Comparison of ENCODE assay signal across 15 cellular contexts in the genomic region with DNA sequence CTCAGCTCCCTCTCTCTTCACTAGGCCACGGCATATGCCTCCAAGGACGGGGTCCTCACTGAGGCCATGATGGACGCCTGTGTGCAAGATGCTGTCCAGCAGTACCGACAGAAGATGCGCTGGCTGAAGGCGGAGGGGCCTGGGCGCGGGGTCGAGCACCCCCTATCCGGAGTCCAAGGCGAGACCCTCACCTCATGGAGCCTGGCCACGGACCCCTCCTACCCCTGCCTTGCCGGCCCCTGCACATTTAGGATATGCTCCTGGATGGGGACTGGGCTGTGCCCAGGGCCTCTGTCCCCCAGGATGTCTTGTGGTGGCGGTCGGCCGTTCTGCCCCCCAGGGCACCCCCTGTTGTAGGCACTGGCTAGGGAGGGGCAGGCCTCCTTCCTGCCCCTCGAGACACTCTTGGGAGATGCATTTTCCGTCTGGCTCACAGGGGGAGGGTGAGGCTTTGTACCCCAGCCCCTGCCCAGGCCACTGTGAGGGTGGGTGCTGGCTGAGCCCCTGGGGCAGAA. TPM values are rescaled to one million over a fixed set of nuclear protein-coding genes. Genes with fewer than 3 reads are reported as not detected.
DNase-seq lines count a peak whose midpoint lies in the region; ATAC-seq, FAIRE-seq and TF ChIP-seq lines count a peak whose summit lies in the region.
"Not testable (repeated sequence)": the region's sequence is repeated elsewhere in the genome, so short reads cannot be mapped to it uniquely, and the experiment has no call there.
"Had no signal": no experiment of that assay in that cellular context is flagged by ENCODE, and none has a peak within 500 bp of the region (broad histone marks: within the 10 kb centered on the region; RNA-seq: fewer than 3 reads in every experiment).

No MANE protein-coding gene starts in this region.

- in situ Hi-C loops in HepG2 (cut with HindIII; ENCODE audit: extremely low pct_ligation_motif_present, low pct_unique_long_range_greater_than_20kb) = not testable (repeated sequence)

- not testable (repeated sequence) for H3K27me3 ChIP-seq in body of pancreas; heart left ventricle; HepG2 (ENCODE audit: control insufficient read depth in 1 of 2, insufficient read depth in 2 of 2, low read length in 2 of 2); osteoblast (ENCODE audit: insufficient read depth, low read length)

- H3K4me3 ChIP-seq in body of pancreas; heart left ventricle; HepG2 (replicated peaks in 1 of 3; ENCODE audit: insufficient read depth in 1 of 3, low read depth in 2 of 3, low read length in 3 of 3); osteoblast (ENCODE audit: insufficient read depth, low read length): not testable (repeated sequence)

- H4K20me1 ChIP-seq in HepG2 (ENCODE audit: insufficient read depth, low read length); osteoblast (ENCODE audit: insufficient read depth, low read length): not testable (repeated sequence)

- peak; percentile 11 for DNase-seq in 8988T
- DNase-seq in GM20000 (ENCODE audit: low spot score) = peak; percentile 5
- DNase-seq in T-helper 17 cell; body of pancreas; heart left ventricle; HepG2 (ENCODE audit: low spot score); stimulated activated naive B cell treated with anti-CD40 and anti-IgM and Interleukin-4, amounts not matched to agents 10 μg/mL and 1 μg/mL and 100 μg/mL, for 72 hours: not testable (repeated sequence)
- peak; percentile 69 for DNase-seq in osteoblast (ENCODE audit: insufficient read length, low spot score, missing footprints)

- H3K9me3 Mint-ChIP-seq in stimulated activated naive B cell treated with anti-CD40 and anti-IgM and Interleukin-4, amounts not matched to agents 10 μg/mL and 1 μg/mL and 100 μg/mL, for 72 hours = not testable (repeated sequence)

- not testable (repeated sequence) for TF ChIP-seq POLR2A in body of pancreas (IDR thresholded peaks at IDR 0.05); heart left ventricle (IDR thresholded peaks at IDR 0.05)
- TF ChIP-seq POLR2A in HepG2 (IDR thresholded peaks at IDR 0.05; ENCODE audit: insufficient read depth in 1 of 2, low read depth in 2 of 2, low read length in 2 of 2) = 0 out of 4 replicates have a peak, but pooled peaks of 1 of the 2 experiments have one; percentile 14

- H3K36me3 Mint-ChIP-seq in T-helper 17 cell (ENCODE audit: low read depth) = not testable (repeated sequence)
- peaks cover 32 to 43% of the 10 kb centered on the region in 2 donors for H3K36me3 Mint-ChIP-seq in stimulated activated naive B cell treated with anti-CD40 and anti-IgM and Interleukin-4, amounts not matched to agents 10 μg/mL and 1 μg/mL and 100 μg/mL, for 72 hours

- not testable (repeated sequence) for H3K79me2 ChIP-seq in HepG2 (ENCODE audit: insufficient read depth, low read length); osteoblast (ENCODE audit: insufficient read depth, low read length)

- H3K27ac Mint-ChIP-seq in T-helper 17 cell = not testable (repeated sequence)
- peak overlapping the region; percentile 37 for H3K27ac Mint-ChIP-seq in stimulated activated naive B cell treated with anti-CD40 and anti-IgM and Interleukin-4, amounts not matched to agents 10 μg/mL and 1 μg/mL and 100 μg/mL, for 72 hours

- H3K4me2 ChIP-seq in HepG2 (ENCODE audit: low read depth, low read length); osteoblast (ENCODE audit: insufficient read depth, low read length): not testable (repeated sequence)

- not testable (repeated sequence) for H2AFZ ChIP-seq in HepG2 (ENCODE audit: low read length); osteoblast (ENCODE audit: low read length)

- BruUV-seq in HepG2 (replicated peaks; lab: Mats Ljungman, UMichigan) = not testable (repeated sequence)

- not testable (repeated sequence) for TF ChIP-seq CTCF in GM20000 (IDR thresholded peaks at IDR 0.05; ENCODE audit: extremely low read depth, missing control alignments); body of pancreas (IDR thresholded peaks at IDR 0.05); heart left ventricle (IDR thresholded peaks at IDR 0.05); HepG2 (CRISPR knock-in tag; IDR thresholded peaks at IDR 0.05); osteoblast (IDR thresholded peaks at IDR 0.05; ENCODE audit: extremely low read depth, low read depth, low read length)

- POLR2A ChIA-PET in HepG2 (lab: Yijun Ruan, JAX) = not testable (repeated sequence)

- H3K27me3 Mint-ChIP-seq in T-helper 17 cell; stimulated activated naive B cell treated with anti-CD40 and anti-IgM and Interleukin-4, amounts not matched to agents 10 μg/mL and 1 μg/mL and 100 μg/mL, for 72 hours: not testable (repeated sequence)

- H3K9ac ChIP-seq in HepG2 (ENCODE audit: insufficient read depth, low read depth, low read length) = not testable (repeated sequence)

- TF ChIP-seq RAD21 in HepG2 (CRISPR knock-in tag; IDR thresholded peaks at IDR 0.05) = not testable (repeated sequence)

- H3K27ac ChIP-seq in body of pancreas; heart left ventricle; HepG2 (ENCODE audit: extremely low read length, insufficient read depth, low read length); osteoblast (ENCODE audit: low read depth, low read length): not testable (repeated sequence)

- H3K9me3 ChIP-seq in T-helper 17 cell (ENCODE audit: control insufficient read depth, low read length, poor library complexity, severe bottlenecking); body of pancreas; HepG2 (ENCODE audit: low read length); osteoblast (ENCODE audit: low read depth, low read length): not testable (repeated sequence)
- H3K9me3 ChIP-seq in heart left ventricle = peaks cover 0 to 25% (median 8%) of the 10 kb centered on the region in 12 donors

- WGBS in body of pancreas, 2 donors = 92 to 93% methylated on average over 6 to 15 of the region's 18 CpGs
- WGBS in heart left ventricle, 4 donors = 83 to 92% (median 90%) methylated on average over 13 to 18 of the region's 18 CpGs
- WGBS in HepG2 (ENCODE audit: low lambda C conversion rate) = 96% methylated on average over 16 of the region's 18 CpGs

- H3K4me3 Mint-ChIP-seq in T-helper 17 cell; stimulated activated naive B cell treated with anti-CD40 and anti-IgM and Interleukin-4, amounts not matched to agents 10 μg/mL and 1 μg/mL and 100 μg/mL, for 72 hours: not testable (repeated sequence)

- FAIRE-seq in HepG2 (lab: Jason Lieb, UNC) = not testable (repeated sequence)

- CTCF ChIA-PET in HepG2 (lab: Yijun Ruan, JAX; ENCODE audit: low intra/inter-chr PET ratio, low total read pairs) = not testable (repeated sequence)

- not testable (repeated sequence) for H3K4me1 Mint-ChIP-seq in T-helper 17 cell; stimulated activated naive B cell treated with anti-CD40 and anti-IgM and Interleukin-4, amounts not matched to agents 10 μg/mL and 1 μg/mL and 100 μg/mL, for 72 hours

- not testable (repeated sequence) for TF ChIP-seq EP300 in HepG2 (IDR thresholded peaks at IDR 0.05; ENCODE audit: low read depth in 2 of 2, low read length in 2 of 2); HepG2 (CRISPR knock-in tag; IDR thresholded peaks at IDR 0.05; ENCODE audit: borderline replicate concordance)

- not testable (repeated sequence) for H3K4me1 ChIP-seq in body of pancreas; heart left ventricle; HepG2 (ENCODE audit: insufficient read depth, low read length); osteoblast (ENCODE audit: insufficient read depth, low read length)

- peak; percentile 11 for ATAC-seq in T-helper 17 cell
- ATAC-seq in body of pancreas = peak; percentile 23
- peak in 3 of 4 donors; percentile 9 to 37 (median 21) for ATAC-seq in heart left ventricle
- peak; percentile 13 for ATAC-seq in HepG2
- ATAC-seq in stimulated activated naive B cell treated with anti-CD40 and anti-IgM and Interleukin-4, amounts not matched to agents 10 μg/mL and 1 μg/mL and 100 μg/mL, for 72 hours (replicated peaks) = peak in 1 of 2 donors; percentile 16

- H3K36me3 ChIP-seq in body of pancreas (replicated peaks in 1 of 2; ENCODE audit: insufficient read depth in 1 of 2, low read depth in 2 of 2) = not testable (repeated sequence)
- peaks cover 0 to 45% (median 31%) of the 10 kb centered on the region in 9 donors for H3K36me3 ChIP-seq in heart left ventricle
- peaks cover 9 to 23% of the 10 kb centered on the region in 2 experiments; a peak in 4 of 5 replicates for H3K36me3 ChIP-seq in HepG2 (replicated peaks in 1 of 2; ENCODE audit: control insufficient read depth in 1 of 2, insufficient read depth in 2 of 2, low read length in 2 of 2)
- peaks cover 29% of the 10 kb centered on the region for H3K36me3 ChIP-seq in osteoblast (ENCODE audit: insufficient read depth, low read length)

- intact Hi-C loops in body of pancreas (cut with DNase I) = loop anchor here (10.0 kb wide), 1 partner anchor 101 kb away; a partner anchor contains a TSS
- intact Hi-C loops in heart left ventricle (cut with DNase I) = loop anchor here in 1 of 10 donors (10.0 kb wide), 1 partner anchor 521 kb away; no protein-coding TSS in a partner anchor
- intact Hi-C loops in HepG2 (cut with micrococcal nuclease; ENCODE audit: unreplicated experiment) = not testable (repeated sequence)

RNA-seq across cellular contexts. Expression of a gene that starts 16.4 kb away (rescaled TPM):
- total RNA-seq in T-helper 17 cell (10 to 100 TPM; 20.3 to 23.3 TPM), body of pancreas (10 to 100 TPM; 15.8 to 20.8 TPM), heart left ventricle (10 to 100 TPM; 11.3 to 25.3 (median 18.1) TPM), HepG2 (2016; rRNA removed; fragmentation: Illumina TruSeq; extraction: Trizol) (33.4 and 49.0 TPM in 2 replicates), osteoblast (18.6 and 19.9 TPM in 2 replicates)
- polyA plus RNA-seq in heart left ventricle (10 to 100 TPM; 21.5 to 49.5 TPM), HepG2 (2011; rRNA removed) (10.6 and 15.5 TPM in 2 replicates)
- 18.2 and 18.9 TPM in 2 replicates for total RNA-seq in HepG2 (2016; cell fraction: cytosol; rRNA removed; fragmentation: Illumina TruSeq; extraction: Trizol; ENCODE audit: low read depth)
- total RNA-seq in HepG2 (2016; cell fraction: insoluble cytoplasmic fraction; rRNA removed; fragmentation: Illumina TruSeq; extraction: Trizol) = 27.6 and 52.7 TPM in 2 replicates
- total RNA-seq in HepG2 (2016; cell fraction: membrane; rRNA removed; fragmentation: Illumina TruSeq; extraction: Trizol) = 38.0 and 38.8 TPM in 2 replicates
- total RNA-seq in HepG2 (2016; cell fraction: nucleus; rRNA removed; fragmentation: Illumina TruSeq; extraction: Trizol) = 30.1 and 34.5 TPM in 2 replicates
- polyA plus RNA-seq in HepG2 (2011; cell fraction: cytosol; rRNA removed) = 11.1 and 18.2 TPM in 2 replicates
- 45.2 and 49.3 TPM in 2 replicates for polyA plus RNA-seq in HepG2 (2011; cell fraction: nucleus; rRNA removed)
- polyA plus RNA-seq in HepG2 (2012) = 12.6 and 17.3 TPM in 2 replicates
- polyA plus RNA-seq in HepG2 (2016; cell fraction: cytosol; fragmentation: Illumina TruSeq; extraction: Trizol; ENCODE audit: low read depth) = 19.2 and 20.9 TPM in 2 replicates
- polyA plus RNA-seq in HepG2 (2016; cell fraction: insoluble cytoplasmic fraction; fragmentation: Illumina TruSeq; extraction: Trizol; ENCODE audit: low read depth) = 33.0 and 40.7 TPM in 2 replicates
- polyA plus RNA-seq in HepG2 (2016; cell fraction: membrane; fragmentation: Illumina TruSeq; extraction: Trizol; ENCODE audit: low read depth) = 30.9 and 31.4 TPM in 2 replicates
- polyA plus RNA-seq in HepG2 (2016; cell fraction: nucleus; fragmentation: Illumina TruSeq; extraction: Trizol; ENCODE audit: insufficient read depth, low read depth) = 80.5 and 96.5 TPM in 2 replicates
- polyA minus RNA-seq in HepG2 (2011; rRNA and poly(A)+ RNA removed; ENCODE audit: low replicate concordance) = 21.9 and 37.5 TPM in 2 replicates
- 11.0 and 16.1 TPM in 2 replicates for polyA minus RNA-seq in HepG2 (2011; cell fraction: cytosol; rRNA and poly(A)+ RNA removed)
- 8.6 and 10.7 TPM in 2 replicates for polyA minus RNA-seq in HepG2 (2011; cell fraction: nucleus; rRNA and poly(A)+ RNA removed)

RNA-seq across cellular contexts. Expression of a gene that starts 24.0 kb away (rescaled TPM):
- total RNA-seq in T-helper 17 cell (10 to 100 TPM; 41.7 to 45.1 TPM), body of pancreas (10 to 100 TPM; 16.6 to 37.2 TPM), heart left ventricle (10 to 100 TPM in 2 of 9 donors, 1 to 10 TPM in 7; 2.2 to 12.1 (median 5.8) TPM), HepG2 (2016; rRNA removed; fragmentation: Illumina TruSeq; extraction: Trizol) (21.1 and 31.1 TPM in 2 replicates), osteoblast (10.6 and 14.5 TPM in 2 replicates)
- polyA plus RNA-seq in heart left ventricle (10 to 100 TPM; 11.0 to 15.6 TPM), HepG2 (2011; rRNA removed) (9.6 and 15.4 TPM in 2 replicates)
- total RNA-seq in HepG2 (2016; cell fraction: cytosol; rRNA removed; fragmentation: Illumina TruSeq; extraction: Trizol; ENCODE audit: low read depth) = 26.1 and 27.7 TPM in 2 replicates
- 19.1 and 31.9 TPM in 2 replicates for total RNA-seq in HepG2 (2016; cell fraction: insoluble cytoplasmic fraction; rRNA removed; fragmentation: Illumina TruSeq; extraction: Trizol)
- 24.8 and 25.7 TPM in 2 replicates for total RNA-seq in HepG2 (2016; cell fraction: membrane; rRNA removed; fragmentation: Illumina TruSeq; extraction: Trizol)
- total RNA-seq in HepG2 (2016; cell fraction: nucleus; rRNA removed; fragmentation: Illumina TruSeq; extraction: Trizol) = 28.8 and 34.2 TPM in 2 replicates
- polyA plus RNA-seq in HepG2 (2011; cell fraction: cytosol; rRNA removed) = 7.3 and 12.3 TPM in 2 replicates
- polyA plus RNA-seq in HepG2 (2011; cell fraction: nucleus; rRNA removed) = 82.9 and 84.6 TPM in 2 replicates
- 9.1 and 14.3 TPM in 2 replicates for polyA plus RNA-seq in HepG2 (2012)
- polyA plus RNA-seq in HepG2 (2016; cell fraction: cytosol; fragmentation: Illumina TruSeq; extraction: Trizol; ENCODE audit: low read depth) = 11.2 and 12.2 TPM in 2 replicates
- 22.1 and 23.9 TPM in 2 replicates for polyA plus RNA-seq in HepG2 (2016; cell fraction: insoluble cytoplasmic fraction; fragmentation: Illumina TruSeq; extraction: Trizol; ENCODE audit: low read depth)
- polyA plus RNA-seq in HepG2 (2016; cell fraction: membrane; fragmentation: Illumina TruSeq; extraction: Trizol; ENCODE audit: low read depth) = 16.4 and 18.0 TPM in 2 replicates
- polyA plus RNA-seq in HepG2 (2016; cell fraction: nucleus; fragmentation: Illumina TruSeq; extraction: Trizol; ENCODE audit: insufficient read depth, low read depth) = 108 and 128 TPM in 2 replicates
- 15.4 and 54.9 TPM in 2 replicates for polyA minus RNA-seq in HepG2 (2011; rRNA and poly(A)+ RNA removed; ENCODE audit: low replicate concordance)
- 8.0 and 10.3 TPM in 2 replicates for polyA minus RNA-seq in HepG2 (2011; cell fraction: cytosol; rRNA and poly(A)+ RNA removed)
- polyA minus RNA-seq in HepG2 (2011; cell fraction: nucleus; rRNA and poly(A)+ RNA removed) = 18.0 and 21.1 TPM in 2 replicates

RNA-seq across cellular contexts. Expression of a gene that starts 44.9 kb away (rescaled TPM):
- under 1 TPM in 1 of 2 donors, not detected in 1; 0.44 TPM for total RNA-seq in T-helper 17 cell
- 1 to 10 TPM; 1.0 to 3.6 TPM for total RNA-seq in body of pancreas
- 1 to 10 TPM in 8 of 9 donors, not detected in 1; 2.6 to 5.6 (median 4.2) TPM for total RNA-seq in heart left ventricle
- polyA plus RNA-seq in heart left ventricle = 10 to 100 TPM in 1 of 2 donors, 1 to 10 TPM in 1; 1.5 to 12.4 TPM
- not detected in 2 replicates for total RNA-seq in HepG2 (2016; rRNA removed; fragmentation: Illumina TruSeq; extraction: Trizol)
- total RNA-seq in HepG2 (2016; cell fraction: cytosol; rRNA removed; fragmentation: Illumina TruSeq; extraction: Trizol; ENCODE audit: low read depth) = not detected in 2 replicates
- total RNA-seq in HepG2 (2016; cell fraction: insoluble cytoplasmic fraction; rRNA removed; fragmentation: Illumina TruSeq; extraction: Trizol) = not detected in 2 replicates
- total RNA-seq in HepG2 (2016; cell fraction: membrane; rRNA removed; fragmentation: Illumina TruSeq; extraction: Trizol) = not detected in 2 replicates
- total RNA-seq in HepG2 (2016; cell fraction: nucleus; rRNA removed; fragmentation: Illumina TruSeq; extraction: Trizol) = not detected in 2 replicates
- 0.17 and 0.21 TPM in 2 replicates for polyA plus RNA-seq in HepG2 (2011; rRNA removed)
- 0.17 TPM in 1 of 2 replicates, not detected in the other for polyA plus RNA-seq in HepG2 (2011; cell fraction: cytosol; rRNA removed)
- polyA plus RNA-seq in HepG2 (2011; cell fraction: nucleus; rRNA removed) = 3.9 and 4.5 TPM in 2 replicates
- polyA plus RNA-seq in HepG2 (2012) = 0.58 and 1.1 TPM in 2 replicates
- not detected in 2 replicates for polyA plus RNA-seq in HepG2 (2016; cell fraction: cytosol; fragmentation: Illumina TruSeq; extraction: Trizol; ENCODE audit: low read depth)
- polyA plus RNA-seq in HepG2 (2016; cell fraction: insoluble cytoplasmic fraction; fragmentation: Illumina TruSeq; extraction: Trizol; ENCODE audit: low read depth) = 0.34 TPM in 1 of 2 replicates, not detected in the other
- polyA plus RNA-seq in HepG2 (2016; cell fraction: membrane; fragmentation: Illumina TruSeq; extraction: Trizol; ENCODE audit: low read depth) = not detected in 2 replicates
- polyA plus RNA-seq in HepG2 (2016; cell fraction: nucleus; fragmentation: Illumina TruSeq; extraction: Trizol; ENCODE audit: insufficient read depth, low read depth) = 0.90 TPM in 1 of 2 replicates, not detected in the other
- polyA minus RNA-seq in HepG2 (2011; rRNA and poly(A)+ RNA removed; ENCODE audit: low replicate concordance) = not detected in 2 replicates
- not detected in 2 replicates for polyA minus RNA-seq in HepG2 (2011; cell fraction: cytosol; rRNA and poly(A)+ RNA removed)
- polyA minus RNA-seq in HepG2 (2011; cell fraction: nucleus; rRNA and poly(A)+ RNA removed) = not detected in 2 replicates
- total RNA-seq in osteoblast = 1.8 and 2.7 TPM in 2 replicates
- total RNA-seq: H4 had no signal
- polyA plus RNA-seq: CD14-positive monocyte, GM12878 had no signal

RNA-seq across cellular contexts. Expression of a gene that starts 46.0 kb away (rescaled TPM):
- total RNA-seq in T-helper 17 cell (1 to 10 TPM in 1 of 2 donors, under 1 TPM in 1; 0.13 to 2.9 TPM), body of pancreas (1 to 10 TPM; 1.6 to 2.3 TPM), heart left ventricle (1 to 10 TPM in 3 of 9 donors, under 1 TPM in 4, not detected in 2; 0.12 to 3.4 (median 0.60) TPM), HepG2 (2016; rRNA removed; fragmentation: Illumina TruSeq; extraction: Trizol) (3.2 and 4.7 TPM in 2 replicates), osteoblast (under 0.01 and 0.59 TPM in 2 replicates)
- polyA plus RNA-seq in heart left ventricle (under 1 TPM; 0.49 to 0.53 TPM), HepG2 (2011; rRNA removed) (2.4 and 3.5 TPM in 2 replicates)
- total RNA-seq in HepG2 (2016; cell fraction: cytosol; rRNA removed; fragmentation: Illumina TruSeq; extraction: Trizol; ENCODE audit: low read depth) = 2.4 and 4.7 TPM in 2 replicates
- 2.7 and 3.3 TPM in 2 replicates for total RNA-seq in HepG2 (2016; cell fraction: insoluble cytoplasmic fraction; rRNA removed; fragmentation: Illumina TruSeq; extraction: Trizol)
- total RNA-seq in HepG2 (2016; cell fraction: membrane; rRNA removed; fragmentation: Illumina TruSeq; extraction: Trizol) = 5.4 and 8.1 TPM in 2 replicates
- 1.2 and 2.1 TPM in 2 replicates for total RNA-seq in HepG2 (2016; cell fraction: nucleus; rRNA removed; fragmentation: Illumina TruSeq; extraction: Trizol)
- polyA plus RNA-seq in HepG2 (2011; cell fraction: cytosol; rRNA removed) = 3.5 and 3.6 TPM in 2 replicates
- polyA plus RNA-seq in HepG2 (2011; cell fraction: nucleus; rRNA removed) = 1.7 and 1.9 TPM in 2 replicates
- polyA plus RNA-seq in HepG2 (2012) = 3.2 and 4.4 TPM in 2 replicates
- 5.2 and 8.6 TPM in 2 replicates for polyA plus RNA-seq in HepG2 (2016; cell fraction: cytosol; fragmentation: Illumina TruSeq; extraction: Trizol; ENCODE audit: low read depth)
- 4.6 and 4.8 TPM in 2 replicates for polyA plus RNA-seq in HepG2 (2016; cell fraction: insoluble cytoplasmic fraction; fragmentation: Illumina TruSeq; extraction: Trizol; ENCODE audit: low read depth)
- 8.3 TPM in 2 replicates for polyA plus RNA-seq in HepG2 (2016; cell fraction: membrane; fragmentation: Illumina TruSeq; extraction: Trizol; ENCODE audit: low read depth)
- 1.5 and 1.9 TPM in 2 replicates for polyA plus RNA-seq in HepG2 (2016; cell fraction: nucleus; fragmentation: Illumina TruSeq; extraction: Trizol; ENCODE audit: insufficient read depth, low read depth)
- 0.96 TPM in 1 of 2 replicates, not detected in the other for polyA minus RNA-seq in HepG2 (2011; rRNA and poly(A)+ RNA removed; ENCODE audit: low replicate concordance)
- polyA minus RNA-seq in HepG2 (2011; cell fraction: cytosol; rRNA and poly(A)+ RNA removed) = 0.97 and 2.1 TPM in 2 replicates
- polyA minus RNA-seq in HepG2 (2011; cell fraction: nucleus; rRNA and poly(A)+ RNA removed) = 0.39 and 0.75 TPM in 2 replicates
- total RNA-seq: GM23248, H4, HT1080, IMR-90 had no signal
- polyA plus RNA-seq: AG04450, CD14-positive monocyte, IMR-90 had no signal
